In genomic region chr7:22442187-22442886, GRCh38 we compare ENCODE assay signal across 1 cellular context.
TF ChIP-seq lines count a peak whose summit lies in the region.

No MANE protein-coding gene starts in this region.

TF ChIP-seq in HepG2, 621 proteins besides CTCF, POLR2A, EP300 and RAD21 (continued from another document):
- TF ChIP-seq ZNF83 (CRISPR knock-in tag; IDR thresholded peaks at IDR 0.05; ENCODE audit: borderline replicate concordance) (0 out of 2 replicates have a peak, but pooled peaks have one; percentile 39), CCAR2 (optimal IDR thresholded peaks at IDR 0.05; ENCODE audit: low read depth, low read length) (no peak), ZNF724P (CRISPR knock-in tag; IDR thresholded peaks at IDR 0.05; ENCODE audit: borderline replicate concordance) (peak; percentile 85), ZFP82 (CRISPR knock-in tag; IDR thresholded peaks at IDR 0.05; ENCODE audit: borderline replicate concordance) (no peak), ZNF704 (CRISPR knock-in tag; IDR thresholded peaks at IDR 0.05; ENCODE audit: borderline replicate concordance) (no peak), MAFK (conservative IDR thresholded peaks at IDR 0.05 in 1 of 2, IDR thresholded peaks at IDR 0.05 in 1 of 2; ENCODE audit: low read length in 2 of 2) (0 out of 4 replicates have a peak, but pooled peaks of 1 of the 2 experiments have one; percentile 2), ZNF12 (CRISPR knock-in tag; IDR thresholded peaks at IDR 0.05) (peak; percentile 77; the same call in 1 of the 2 replicates), MYPOP (CRISPR knock-in tag; IDR thresholded peaks at IDR 0.05) (peak; percentile 56; the same call in 1 of the 2 replicates), TGIF2 (CRISPR knock-in tag; IDR thresholded peaks at IDR 0.05) (peak; percentile 86; the same call in 1 of the 2 replicates), ATF7-NPFF (CRISPR knock-in tag; IDR thresholded peaks at IDR 0.05; ENCODE audit: low read depth) (peak; percentile 77), GTF2F1 (IDR thresholded peaks at IDR 0.05; ENCODE audit: low read length) (no peak), XBP1 (CRISPR knock-in tag; IDR thresholded peaks at IDR 0.05) (peak; percentile 76; the same call in 1 of the 2 replicates)
